In genomic region chr6:22147983-22148797, GRCh38 we compare ENCODE assay signal across 9 cellular contexts.
DNase-seq lines count a peak whose midpoint lies in the region; ATAC-seq and TF ChIP-seq lines count a peak whose summit lies in the region.
"Had no signal": no experiment of that assay in that cellular context is flagged by ENCODE, and none has a peak within 500 bp of the region (broad histone marks: within the 10 kb centered on the region; RNA-seq: fewer than 3 reads in every experiment).

No MANE protein-coding gene starts in this region.

- H3K4me1 Mint-ChIP-seq in WTC11, result peaks cover 59% of the 10 kb centered on the region

- CTCF ChIA-PET in BJ (lab: Yijun Ruan, JAX), result interaction anchor here (0.6 to 1.1 kb wide), 3 partner anchors 11 to 554 kb away, joined by 3 to 5 read pairs (median 4); no protein-coding TSS in a partner anchor
- CTCF ChIA-PET in WTC11 (lab: Charles Lee), result interaction anchor here (0.9 to 1.3 kb wide), 2 partner anchors 9 to 323 kb away, joined by 3 to 4 read pairs; no protein-coding TSS in a partner anchor

- no peaks in the 10 kb centered on the region for H3K27me3 ChIP-seq in BJ (ENCODE audit: control insufficient read depth, insufficient read depth, low read length)
- H3K27me3 ChIP-seq: thyroid gland had no signal

- intact Hi-C loops in left ventricle myocardium superior (cut with micrococcal nuclease), result no loop called here

- peaks cover 3% of the 10 kb centered on the region; the same call in 1 of the 2 replicates for H3K9me3 Mint-ChIP-seq in WTC11

- DNase-seq in BJ (ENCODE audit: low read depth) (peak; percentile 37), MV-4-11 (lab: John Stamatoyannopoulos, UW) (peak; percentile 2), WTC11 (ENCODE audit: low spot score) (no peak), left ventricle myocardium superior (peak; percentile 34), stromal cell of bone marrow (ENCODE audit: low read depth) (peak; percentile 69)

- H3K4me3 ChIP-seq in BJ (ENCODE audit: low read depth, low read length), result no peak overlapping the region
- H3K4me3 ChIP-seq: thyroid gland had no signal

- H3K27me3 Mint-ChIP-seq in WTC11 (ENCODE audit: low read depth), result no peaks in the 10 kb centered on the region

- no peaks in the 10 kb centered on the region for H3K36me3 Mint-ChIP-seq in WTC11

- POLR2A ChIA-PET in BJ (lab: Charles Lee), result interaction anchor here (0.8 kb wide), 1 partner anchor 1298 kb away, joined by 3 read pairs; no protein-coding TSS in a partner anchor
- POLR2A ChIA-PET in WTC11 (lab: Charles Lee), result no interaction called here

- TF ChIP-seq CTCF in BJ (IDR thresholded peaks at IDR 0.05; ENCODE audit: insufficient read depth, low read depth, low read length) (no peak), WTC11 (IDR thresholded peaks at IDR 0.05) (no peak)

- H3K4me3 Mint-ChIP-seq in WTC11, result no peak overlapping the region; the same call in 1 of the 2 replicates

- peak; percentile 16 for ATAC-seq in WTC11
- ATAC-seq in left ventricle myocardium superior, result peak; percentile 79
- ATAC-seq in GM21390 (IDR thresholded peaks at IDR 0.05; ENCODE audit: unreplicated experiment), result no peak
- no peak for ATAC-seq in GM21723 (IDR thresholded peaks at IDR 0.05; ENCODE audit: unreplicated experiment)
- no peak for ATAC-seq in HG03139 (IDR thresholded peaks at IDR 0.05; ENCODE audit: unreplicated experiment)

- no peaks in the 10 kb centered on the region for H3K36me3 ChIP-seq in BJ (ENCODE audit: control insufficient read depth, insufficient read depth, low read length)
- H3K36me3 ChIP-seq: thyroid gland had no signal

- peak overlapping the region; percentile 78 for H3K27ac Mint-ChIP-seq in WTC11

TF ChIP-seq in WTC11, 78 proteins besides CTCF, POLR2A, EP300 and RAD21:
- TF ChIP-seq ZSCAN18 (CRISPR knock-in tag; IDR thresholded peaks at IDR 0.05) (no peak), PREB (CRISPR knock-in tag; IDR thresholded peaks at IDR 0.05; ENCODE audit: borderline replicate concordance) (no peak), HMGA2 (CRISPR knock-in tag; IDR thresholded peaks at IDR 0.05) (no peak), MLX (CRISPR knock-in tag; IDR thresholded peaks at IDR 0.05) (no peak), IRF2 (CRISPR knock-in tag; IDR thresholded peaks at IDR 0.05; ENCODE audit: borderline replicate concordance, low read depth) (no peak), ZNF423 (CRISPR knock-in tag; IDR thresholded peaks at IDR 0.05) (no peak), PRRX2 (CRISPR knock-in tag; IDR thresholded peaks at IDR 0.05) (no peak), NFYB (CRISPR knock-in tag; conservative IDR thresholded peaks at IDR 0.05; ENCODE audit: low read depth) (no peak), ZNF219 (CRISPR knock-in tag; IDR thresholded peaks at IDR 0.05; ENCODE audit: borderline replicate concordance) (no peak), FOXJ3 (CRISPR knock-in tag; IDR thresholded peaks at IDR 0.05; ENCODE audit: borderline replicate concordance) (no peak), ESRRA (CRISPR knock-in tag; IDR thresholded peaks at IDR 0.05; ENCODE audit: borderline replicate concordance) (no peak), ERG (CRISPR knock-in tag; IDR thresholded peaks at IDR 0.05) (no peak), TP53 (CRISPR knock-in tag; IDR thresholded peaks at IDR 0.05) (no peak), NR3C1 (CRISPR knock-in tag; conservative IDR thresholded peaks at IDR 0.05; ENCODE audit: low read depth) (no peak), GABPB1 (CRISPR knock-in tag; IDR thresholded peaks at IDR 0.05) (no peak), PRDM15 (CRISPR knock-in tag; IDR thresholded peaks at IDR 0.05) (no peak)

Comparison
In these comparisons a context has a peak if more than half of its experiments do, and no peak if none do; other contexts are left out.
1. ATAC-seq: peak in WTC11 (single experiment) and left ventricle myocardium superior (single experiment); none in GM21390 (single experiment), GM21723 (single experiment) and HG03139 (single experiment).